ENCODE assay signal across 24 cellular contexts in genomic region chr15:84572231-84572630, GRCh38. TPM values are rescaled to one million over a fixed set of nuclear protein-coding genes. Genes with fewer than 3 reads are reported as not detected.
DNase-seq lines count a peak whose midpoint lies in the region; TF ChIP-seq lines count a peak whose summit lies in the region.
"Had no signal": no experiment of that assay in that cellular context is flagged by ENCODE, and none has a peak within 500 bp of the region (broad histone marks: within the 10 kb centered on the region; RNA-seq: fewer than 3 reads in every experiment).

No MANE protein-coding gene starts in this region.

- no peaks in the 10 kb centered on the region for H3K9me3 ChIP-seq in Loucy (ENCODE audit: insufficient read depth, low read depth, low read length)
- H3K9me3 ChIP-seq: heart left ventricle, right lobe of liver, upper lobe of left lung had no signal

- H3K4me1 ChIP-seq in Loucy (ENCODE audit: insufficient read depth, low read length, poor library complexity, severe bottlenecking) = peaks cover 17% of the 10 kb centered on the region
- H3K4me1 ChIP-seq: parathyroid adenoma had no signal

- no peak overlapping the region for H3K4me3 ChIP-seq in Loucy (ENCODE audit: low read length, poor library complexity, severe bottlenecking)
- H3K4me3 ChIP-seq in fibroblast of villous mesenchyme (ENCODE audit: low read depth, low read length) = no peak overlapping the region
- H3K4me3 ChIP-seq: heart left ventricle, right lobe of liver, upper lobe of left lung had no signal

- H3K36me3 ChIP-seq in Loucy (ENCODE audit: insufficient read depth, low read length) = no peaks in the 10 kb centered on the region
- H3K36me3 ChIP-seq: right lobe of liver, upper lobe of left lung had no signal

- no peak overlapping the region for H3K27ac Mint-ChIP-seq in endothelial cell (ENCODE audit: unreplicated experiment)
- H3K27ac Mint-ChIP-seq: activated naive CD8-positive, alpha-beta T cell treated with anti-CD3 and anti-CD28 coated beads, Interleukin-2, amount 10 ng/mL, durations not matched to agents 7 days and 5 days; stimulated activated memory B cell treated with anti-CD40 and anti-IgM and Interleukin-4, amounts not matched to agents 10 μg/mL and 1 μg/mL and 100 μg/mL, for 72 hours had no signal

- H3K27me3 Mint-ChIP-seq in endothelial cell (ENCODE audit: unreplicated experiment) = peaks cover 4% of the 10 kb centered on the region
- H3K27me3 Mint-ChIP-seq: IgD-negative memory B cell; stimulated activated memory B cell treated with anti-CD40 and anti-IgM and Interleukin-4, amounts not matched to agents 10 μg/mL and 1 μg/mL and 100 μg/mL, for 72 hours had no signal

- DNase-seq in EL (peak; percentile 25), fibroblast of villous mesenchyme (ENCODE audit: low read depth) (peak; percentile 6), renal cortical epithelial cell (ENCODE audit: low read depth) (peak; percentile 34), HT-29 (ENCODE audit: low spot score) (no peak), endothelial cell (ENCODE audit: low spot score) (no peak)
- no peak for DNase-seq in activated CD4-positive, alpha-beta T cell treated with anti-CD3 and anti-CD28 coated beads, Interleukin-2, amount 50 U/mL, for 1 hour
- DNase-seq: activated CD4-positive, CD25-positive, alpha-beta regulatory T cell treated with anti-CD3 and anti-CD28 coated beads, Interleukin-2, amount 50 U/mL, for 72 hours; activated effector memory CD4-positive, alpha-beta T cell treated with anti-CD3 and anti-CD28 coated beads, Interleukin-2, amount 50 U/mL, for 16 hours; activated naive CD8-positive, alpha-beta T cell treated with anti-CD3 and anti-CD28 coated beads, Interleukin-2, amount 10 ng/mL, durations not matched to agents 7 days and 5 days; activated T-cell treated with anti-CD3 and anti-CD28 coated beads for 4 hours; heart left ventricle; mammary epithelial cell; NCI-H1105; NCI-H1930; NCI-H526 treated with DMSO at 0.1 percent for 48 hours; right lobe of liver; stimulated activated CD4-positive, alpha-beta T cell treated with anti-CD3 and anti-CD28 coated beads, Interleukin-4, amount 100 ng/mL, for 4 hours; substantia nigra; upper lobe of left lung had no signal

- H2AFZ ChIP-seq in Loucy (ENCODE audit: low read length) = 0 out of 2 replicates have a peak overlapping the region, but pooled peaks have one; percentile 43
- H2AFZ ChIP-seq: parathyroid adenoma had no signal

- H4K20me1 ChIP-seq in Loucy (ENCODE audit: insufficient read depth, low read length, poor library complexity, severe bottlenecking) = no peaks in the 10 kb centered on the region

- H3K9me3 Mint-ChIP-seq in endothelial cell (ENCODE audit: unreplicated experiment) = no peaks in the 10 kb centered on the region
- H3K9me3 Mint-ChIP-seq: activated naive CD8-positive, alpha-beta T cell treated with anti-CD3 and anti-CD28 coated beads, Interleukin-2, amount 10 ng/mL, durations not matched to agents 7 days and 5 days; IgD-negative memory B cell; stimulated activated memory B cell treated with anti-CD40 and anti-IgM and Interleukin-4, amounts not matched to agents 10 μg/mL and 1 μg/mL and 100 μg/mL, for 72 hours had no signal

- H3K27me3 ChIP-seq in Loucy (ENCODE audit: insufficient read depth, low read length, poor library complexity, severe bottlenecking) = no peaks in the 10 kb centered on the region
- H3K27me3 ChIP-seq: heart left ventricle, right lobe of liver, upper lobe of left lung had no signal

- H3K4me2 ChIP-seq in Loucy (ENCODE audit: low read depth, low read length, poor library complexity, severe bottlenecking) = no peak overlapping the region

- no peaks in the 10 kb centered on the region for H3K9me2 ChIP-seq in Loucy (replicated peaks; ENCODE audit: low read depth, low read length)

- H3K79me2 ChIP-seq in Loucy (ENCODE audit: insufficient read depth, low read length) = peaks cover 23% of the 10 kb centered on the region
- H3K79me2 ChIP-seq: parathyroid adenoma had no signal

- TF ChIP-seq CTCF in Loucy (conservative IDR thresholded peaks at IDR 0.05; ENCODE audit: low read length) (no peak), fibroblast of villous mesenchyme (IDR thresholded peaks at IDR 0.05; ENCODE audit: insufficient read depth, low read depth, low read length) (no peak), endothelial cell (IDR thresholded peaks at IDR 0.05; ENCODE audit: unreplicated experiment) (no peak)

- no peak overlapping the region for H3K4me3 Mint-ChIP-seq in endothelial cell (ENCODE audit: unreplicated experiment)
- H3K4me3 Mint-ChIP-seq: activated naive CD8-positive, alpha-beta T cell treated with anti-CD3 and anti-CD28 coated beads, Interleukin-2, amount 10 ng/mL, durations not matched to agents 7 days and 5 days; stimulated activated memory B cell treated with anti-CD40 and anti-IgM and Interleukin-4, amounts not matched to agents 10 μg/mL and 1 μg/mL and 100 μg/mL, for 72 hours had no signal

- H3F3A ChIP-seq in Loucy (ENCODE audit: low read depth) = peaks cover 10% of the 10 kb centered on the region; the same call in 1 of the 2 replicates

- no peak overlapping the region for H3K9ac ChIP-seq in Loucy (ENCODE audit: low read depth, low read length, poor library complexity, severe bottlenecking)
- H3K9ac ChIP-seq: parathyroid adenoma had no signal

- peaks cover 4% of the 10 kb centered on the region for H3K36me3 Mint-ChIP-seq in endothelial cell (ENCODE audit: low read depth, unreplicated experiment)
- H3K36me3 Mint-ChIP-seq: CD14-positive monocyte; IgD-negative memory B cell; stimulated activated memory B cell treated with anti-CD40 and anti-IgM and Interleukin-4, amounts not matched to agents 10 μg/mL and 1 μg/mL and 100 μg/mL, for 72 hours had no signal

- peaks cover 12% of the 10 kb centered on the region for H3K4me1 Mint-ChIP-seq in endothelial cell (ENCODE audit: unreplicated experiment)

RNA-seq across cellular contexts. Expression of gene ZSCAN2, which starts 28.6 kb away (rescaled TPM):
- 5.6 and 7.1 TPM in 2 replicates for total RNA-seq in fibroblast of villous mesenchyme
- total RNA-seq in renal cortical epithelial cell = 8.9 and 17.5 TPM in 2 replicates
- total RNA-seq in HT-29 (2014; rRNA removed; shearing (Covaris generic)) = 9.7 and 14.1 TPM in 2 replicates
- 22.0 TPM for total RNA-seq in endothelial cell (ENCODE audit: unreplicated experiment)

Comparison
In these comparisons a context has a peak if more than half of its experiments do, and no peak if none do; other contexts are left out.
1. DNase-seq: peak in EL (single experiment), fibroblast of villous mesenchyme (single experiment) and renal cortical epithelial cell (single experiment); none in HT-29 (single experiment), endothelial cell (single experiment) and activated CD4-positive, alpha-beta T cell treated with anti-CD3 and anti-CD28 coated beads, Interleukin-2, amount 50 U/mL, for 1 hour (single experiment).